Comparison of ENCODE assay signal across 2 cellular contexts in genomic region chr7:134788191-134788590, GRCh38.
TF ChIP-seq lines count a peak whose summit lies in the region.

No MANE protein-coding gene starts in this region.

TF ChIP-seq in SK-N-SH, 30 proteins besides CTCF, POLR2A, EP300 and RAD21 (continued from another document):
- TF ChIP-seq USF1 (IDR thresholded peaks at IDR 0.05; ENCODE audit: borderline replicate concordance, low read depth) = no peak
- TF ChIP-seq RFX5 (IDR thresholded peaks at IDR 0.05; ENCODE audit: low read length) = no peak
- TF ChIP-seq ELF1 (IDR thresholded peaks at IDR 0.05) = no peak
- TF ChIP-seq POLR2AphosphoS5 (IDR thresholded peaks at IDR 0.05; ENCODE audit: low read depth, low read length) = 0 out of 2 replicates have a peak, but pooled peaks have one; percentile 9
- no peak for TF ChIP-seq ZBTB33 (IDR thresholded peaks at IDR 0.05; ENCODE audit: borderline replicate concordance, low read depth)
- no peak for TF ChIP-seq FOXJ3 (CRISPR knock-in tag; IDR thresholded peaks at IDR 0.05)

TF ChIP-seq in SK-N-SH treated with all-trans-retinoic acid at 6 μM for 48 hours, 23 proteins besides CTCF, POLR2A, EP300 and RAD21 (continued from another document):
- TF ChIP-seq TOX (CRISPR knock-in tag; IDR thresholded peaks at IDR 0.05; ENCODE audit: borderline replicate concordance) (no peak), OSR1 (CRISPR knock-in tag; IDR thresholded peaks at IDR 0.05) (no peak), ARNTL (CRISPR knock-in tag; IDR thresholded peaks at IDR 0.05; ENCODE audit: borderline replicate concordance, low read depth) (no peak), CREB5 (CRISPR knock-in tag; IDR thresholded peaks at IDR 0.05; ENCODE audit: low read depth) (no peak), BACH2 (CRISPR knock-in tag; IDR thresholded peaks at IDR 0.05; ENCODE audit: borderline replicate concordance) (no peak), ESRRG (CRISPR knock-in tag; IDR thresholded peaks at IDR 0.05) (no peak), ZNF565 (CRISPR knock-in tag; conservative IDR thresholded peaks at IDR 0.05; ENCODE audit: low read depth) (no peak), PATZ1 (CRISPR knock-in tag; IDR thresholded peaks at IDR 0.05; ENCODE audit: borderline replicate concordance) (no peak)
